Comparison of ENCODE assay signal across 8 cellular contexts in genomic region chr2:85648619-85649018, GRCh38. TPM values are rescaled to one million over a fixed set of nuclear protein-coding genes. Genes with fewer than 3 reads are reported as not detected.
A peak's percentile ranks its signal among the peaks of the same experiment; 100 is the strongest.
DNase-seq lines count a peak whose midpoint lies in the region; ATAC-seq and TF ChIP-seq lines count a peak whose summit lies in the region.

No MANE protein-coding gene starts in this region.

- H3K4me1 ChIP-seq in BE2C, result no peaks in the 10 kb centered on the region

- peak; percentile 33 for DNase-seq in BE2C
- peak; percentile 27 for DNase-seq in SKM-1 treated with dmso at 0.1 percent for 144 hours (lab: John Stamatoyannopoulos, UW; ENCODE audit: unreplicated experiment)
- DNase-seq in glomerular visceral epithelial cell (ENCODE audit: extremely low spot score), result peak; percentile 24
- DNase-seq in NCI-H1048 (lab: John Stamatoyannopoulos, UW), result no peak
- no peak for DNase-seq in NCI-H345 treated with DMSO at 0.1 percent for 48 hours (lab: John Stamatoyannopoulos, UW; ENCODE audit: unreplicated experiment)
- DNase-seq in KG1 (lab: John Stamatoyannopoulos, UW), result no peak
- no peak for DNase-seq in GM19240 (ENCODE audit: insufficient read length, low spot score)

- H3K4me3 ChIP-seq in BE2C (ENCODE audit: low read depth, low read length), result no peak overlapping the region

- peaks cover 35% of the 10 kb centered on the region for H3K36me3 ChIP-seq in BE2C

- no peaks in the 10 kb centered on the region for H3K27me3 ChIP-seq in BE2C

- ATAC-seq in GM19452 (IDR thresholded peaks at IDR 0.05; ENCODE audit: unreplicated experiment), result peak; percentile 31

- TF ChIP-seq CTCF in BE2C (IDR thresholded peaks at IDR 0.05; ENCODE audit: low read depth, low read length), result peak; percentile 44

- H3K9me3 ChIP-seq in BE2C, result no peaks in the 10 kb centered on the region

RNA-seq across cellular contexts. Expression of gene SFTPB, which starts 19.4 kb away (rescaled TPM):
- not detected for polyA plus RNA-seq in BE2C (2012; ENCODE audit: insufficient read depth, insufficient read length, low read depth)

RNA-seq across cellular contexts. Expression of gene USP39, which starts 32.6 kb away (rescaled TPM):
- 62.0 TPM for polyA plus RNA-seq in BE2C (2012; ENCODE audit: insufficient read depth, insufficient read length, low read depth)

RNA-seq across cellular contexts. Expression of gene C2orf68, which starts 36.8 kb away (rescaled TPM):
- 22.6 TPM for polyA plus RNA-seq in BE2C (2012; ENCODE audit: insufficient read depth, insufficient read length, low read depth)

RNA-seq across cellular contexts. Expression of gene GNLY, which starts 45.5 kb away (rescaled TPM):
- polyA plus RNA-seq in BE2C (2012; ENCODE audit: insufficient read depth, insufficient read length, low read depth), result 1.0 TPM

RNA-seq across cellular contexts. Expression of gene TMEM150A, which starts 46.1 kb away (rescaled TPM):
- 16.1 TPM for polyA plus RNA-seq in BE2C (2012; ENCODE audit: insufficient read depth, insufficient read length, low read depth)

Comparison
In these comparisons a context has a peak if more than half of its experiments do, and no peak if none do; other contexts are left out.
1. DNase-seq: peak in BE2C (single experiment), SKM-1 treated with dmso at 0.1 percent for 144 hours (single experiment) and glomerular visceral epithelial cell (single experiment); none in NCI-H1048 (single experiment), NCI-H345 treated with DMSO at 0.1 percent for 48 hours (single experiment), KG1 (single experiment) and GM19240 (single experiment).